ENCODE assay signal across 1 cellular context in genomic region chr1:221735976-221736375, GRCh38.
TF ChIP-seq lines count a peak whose summit lies in the region.

No MANE protein-coding gene starts in this region.

TF ChIP-seq in GM12878, 131 proteins besides CTCF, POLR2A, EP300 and RAD21:
- no peak for TF ChIP-seq SUZ12 (IDR thresholded peaks at IDR 0.05; ENCODE audit: unreplicated experiment)
- peak; percentile 57; the same call in 1 of the 2 replicates for TF ChIP-seq PKNOX1 (IDR thresholded peaks at IDR 0.05)
- TF ChIP-seq TCF12 (IDR thresholded peaks at IDR 0.05; ENCODE audit: low read depth, low read length), result no peak
TF ChIP-seq in GM12878: peak in this region for 1.
